21 cellular contexts compared by ENCODE assay signal in genomic region chr11:71221201-71221600, GRCh38. TPM values are rescaled to one million over a fixed set of nuclear protein-coding genes. Genes with fewer than 3 reads are reported as not detected.
"Had no signal": no experiment of that assay in that cellular context is flagged by ENCODE, and none has a peak within 500 bp of the region (broad histone marks: within the 10 kb centered on the region; RNA-seq: fewer than 3 reads in every experiment).

No MANE protein-coding gene starts in this region.

- H3K36me3 Mint-ChIP-seq: stimulated activated effector memory CD8-positive, alpha-beta T cell treated with anti-CD3 and anti-CD28 coated beads, Interleukin-12 subunit alpha, Interleukin-12 subunit beta, amount 100 ng/mL, for 72 hours had no signal

- H3K27me3 ChIP-seq: tibial nerve had no signal

- H3K9ac ChIP-seq: parathyroid adenoma had no signal

- H3K27ac ChIP-seq: heart right ventricle, left lung, parathyroid adenoma, psoas muscle, tibial nerve had no signal

- H2AFZ ChIP-seq: parathyroid adenoma had no signal

- H3K4me3 ChIP-seq: heart right ventricle, left lung, lung, psoas muscle, tibial nerve had no signal

- H3K27ac Mint-ChIP-seq: naive thymus-derived CD4-positive, alpha-beta T cell; nephron progenitor cell; stimulated activated effector memory CD8-positive, alpha-beta T cell treated with anti-CD3 and anti-CD28 coated beads, Interleukin-12 subunit alpha, Interleukin-12 subunit beta, amount 100 ng/mL, for 72 hours had no signal

- FAIRE-seq: colon, frontal cortex, islet of Langerhans, small intestine had no signal

- H3K79me2 ChIP-seq: parathyroid adenoma had no signal

- DNase-seq: dermis blood vessel endothelial cell; heart right ventricle; hypothalamus; kidney glomerular epithelial cell; mesenchymal stem cell; naive thymus-derived CD4-positive, alpha-beta T cell; nephron progenitor cell; psoas muscle; retina; small intestine; stimulated activated CD4-positive, alpha-beta T cell treated with anti-CD3 and anti-CD28 coated beads, Interleukin-4, amount 100 ng/mL, for 1 hour; stimulated activated CD8-positive, alpha-beta memory T cell treated with anti-CD3 and anti-CD28 coated beads, Interleukin-4, amount 100 ng/mL, for 48 hours; stimulated activated naive CD8-positive, alpha-beta T cell treated with anti-CD3 and anti-CD28 coated beads, Interleukin-15, Interleukin-2, amounts not matched to agents 100 U/mL and 50 U/mL, for 24 hours had no signal

- H3K4me1 Mint-ChIP-seq: naive thymus-derived CD4-positive, alpha-beta T cell; stimulated activated effector memory CD8-positive, alpha-beta T cell treated with anti-CD3 and anti-CD28 coated beads, Interleukin-12 subunit alpha, Interleukin-12 subunit beta, amount 100 ng/mL, for 72 hours had no signal

- H3K36me3 ChIP-seq: heart right ventricle, left lung, tibial nerve had no signal

- ATAC-seq: left lung; naive thymus-derived CD4-positive, alpha-beta T cell; psoas muscle; stimulated activated effector memory CD8-positive, alpha-beta T cell treated with anti-CD3 and anti-CD28 coated beads, Interleukin-12 subunit alpha, Interleukin-12 subunit beta, amount 100 ng/mL, for 72 hours; stimulated activated naive CD8-positive, alpha-beta T cell treated with anti-CD3 and anti-CD28 coated beads, Interleukin-15, Interleukin-2, amounts not matched to agents 100 U/mL and 50 U/mL, for 24 hours had no signal

- H3K4me1 ChIP-seq: heart right ventricle, left lung, parathyroid adenoma, psoas muscle, tibial nerve had no signal

- H3K4me3 Mint-ChIP-seq: naive thymus-derived CD4-positive, alpha-beta T cell; nephron progenitor cell; stimulated activated effector memory CD8-positive, alpha-beta T cell treated with anti-CD3 and anti-CD28 coated beads, Interleukin-12 subunit alpha, Interleukin-12 subunit beta, amount 100 ng/mL, for 72 hours had no signal

RNA-seq across cellular contexts. Expression of gene SHANK2, which starts 31.2 kb away (rescaled TPM):
- polyA plus RNA-seq: naive thymus-derived CD4-positive, alpha-beta T cell had no signal
